19 cellular contexts compared by ENCODE assay signal in the genomic region with DNA sequence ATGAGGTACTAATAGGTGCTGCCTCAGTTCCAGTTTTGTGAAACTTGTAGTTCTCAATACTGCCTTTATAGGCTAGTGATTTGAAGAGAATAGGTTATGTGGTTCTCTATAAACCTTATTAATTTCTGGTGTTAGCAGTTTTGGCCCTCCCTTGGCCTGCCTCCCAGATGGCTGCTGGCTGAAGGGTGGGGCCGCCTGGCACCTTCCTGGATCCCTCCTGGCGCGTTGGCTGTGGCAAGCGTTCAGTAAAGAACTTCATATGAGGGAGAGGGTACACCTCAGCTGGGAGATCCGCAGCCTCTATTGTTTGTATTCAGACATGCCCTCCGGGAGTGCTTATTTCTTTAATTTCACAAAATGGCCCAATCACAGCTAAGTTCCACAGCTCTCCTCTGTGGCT. TPM values are rescaled to one million over a fixed set of nuclear protein-coding genes. Genes with fewer than 3 reads are reported as not detected.
DNase-seq lines count a peak whose midpoint lies in the region; ATAC-seq and TF ChIP-seq lines count a peak whose summit lies in the region.
"Had no signal": no experiment of that assay in that cellular context is flagged by ENCODE, and none has a peak within 500 bp of the region (broad histone marks: within the 10 kb centered on the region; RNA-seq: fewer than 3 reads in every experiment).

No MANE protein-coding gene starts in this region.

- H3K4me3 Mint-ChIP-seq in chondrocyte (ENCODE audit: unreplicated experiment), result no peak overlapping the region
- H3K4me3 Mint-ChIP-seq: CD4-positive, alpha-beta T cell had no signal

- no peaks in the 10 kb centered on the region for H3K4me1 Mint-ChIP-seq in chondrocyte (ENCODE audit: low read depth)

- H3K36me3 ChIP-seq in left ventricle myocardium inferior, result peaks cover 65% of the 10 kb centered on the region
- peaks cover 0 to 4% of the 10 kb centered on the region in 2 donors for H3K36me3 ChIP-seq in prostate gland

- H3K9me3 Mint-ChIP-seq in chondrocyte (ENCODE audit: low read depth), result peaks cover 11% of the 10 kb centered on the region
- H3K9me3 Mint-ChIP-seq: CD4-positive, alpha-beta T cell had no signal

- DNase-seq in NCI-H2029 (lab: John Stamatoyannopoulos, UW) (peak; percentile 34), left ventricle myocardium inferior (peak; percentile 30), prostate gland (ENCODE audit: low spot score) (peak; percentile 55), chondrocyte (ENCODE audit: low spot score) (no peak)
- DNase-seq: BE2C; Calu3; CD4-positive, alpha-beta T cell; GF-D8; KBM-7; MV-4-11; NCI-H1417; NCI-H1930; NCI-H2171 treated with DMSO at 0.1 percent for 48 hours; NCI-H446 treated with DMSO at 0.1 percent for 48 hours; NCI-H748 treated with DMSO at 0.1 percent for 48 hours; PC-9 had no signal

- no peaks in the 10 kb centered on the region for H3K27me3 ChIP-seq in left ventricle myocardium inferior (ENCODE audit: low read depth)
- H3K27me3 ChIP-seq in prostate gland (replicated peaks; ENCODE audit: insufficient read depth), result no peaks in the 10 kb centered on the region
- H3K27me3 ChIP-seq: BE2C had no signal

- TF ChIP-seq CTCF in VCaP (conservative IDR thresholded peaks at IDR 0.05) (no peak), left ventricle myocardium inferior (IDR thresholded peaks at IDR 0.05; ENCODE audit: borderline replicate concordance) (no peak), prostate gland (IDR thresholded peaks at IDR 0.05) (no peak), chondrocyte (IDR thresholded peaks at IDR 0.05) (no peak)

- no peaks in the 10 kb centered on the region for H3K27me3 Mint-ChIP-seq in chondrocyte (ENCODE audit: low read depth)
- H3K27me3 Mint-ChIP-seq: CD4-positive, alpha-beta T cell had no signal

- no peak overlapping the region for H3K27ac Mint-ChIP-seq in chondrocyte (ENCODE audit: unreplicated experiment)
- H3K27ac Mint-ChIP-seq: CD4-positive, alpha-beta T cell had no signal

- H3K9me3 ChIP-seq in left ventricle myocardium inferior (replicated peaks), result no peaks in the 10 kb centered on the region
- no peaks in the 10 kb centered on the region for H3K9me3 ChIP-seq in prostate gland
- H3K9me3 ChIP-seq: BE2C had no signal

- no peak for TF ChIP-seq POLR2A in prostate gland (IDR thresholded peaks at IDR 0.05)

- ATAC-seq in GM18519 (IDR thresholded peaks at IDR 0.05; ENCODE audit: low FRiP score, unreplicated experiment), result no peak
- no peak for ATAC-seq in GM19351 (IDR thresholded peaks at IDR 0.05; ENCODE audit: unreplicated experiment)

- intact Hi-C loops in left ventricle myocardium inferior (cut with micrococcal nuclease), result no loop called here
- intact Hi-C loops in prostate gland (cut with DNase I), result no loop called here

- H3K4me1 ChIP-seq in left ventricle myocardium inferior (peaks cover 11% of the 10 kb centered on the region), prostate gland (replicated peaks) (peaks cover 7% of the 10 kb centered on the region)
- H3K4me1 ChIP-seq: BE2C had no signal

- peaks cover 13% of the 10 kb centered on the region for H3K36me3 Mint-ChIP-seq in chondrocyte (ENCODE audit: low read depth)

- WGBS in prostate gland, result 51% methylated on average over 6 of the region's 6 CpGs

- H3K4me3 ChIP-seq in left ventricle myocardium inferior (no peak overlapping the region), prostate gland (no peak overlapping the region)
- H3K4me3 ChIP-seq: PC-9 had no signal

- H3K27ac ChIP-seq in VCaP (peak overlapping the region; percentile 23; the same call in 1 of the 2 replicates), left ventricle myocardium inferior (replicated peaks) (peak overlapping the region; percentile 23), prostate gland (peak overlapping the region in 1 of 2 donors; percentile 22)
- H3K27ac ChIP-seq: PC-9 had no signal

RNA-seq across cellular contexts. Expression of gene FAM120B, which starts 51.9 kb away (rescaled TPM):
- 20.1 TPM for total RNA-seq in left ventricle myocardium inferior
- 10 to 100 TPM; 28.8 to 45.0 TPM for total RNA-seq in prostate gland
- total RNA-seq in chondrocyte, result 26.6 to 36.7 TPM (median 26.8 TPM) in 3 replicates
